In genomic region chr4:77009511-77010120, GRCh38 we compare ENCODE assay signal across 25 cellular contexts.
DNase-seq lines count a peak whose midpoint lies in the region; ATAC-seq and TF ChIP-seq lines count a peak whose summit lies in the region.
"Had no signal": no experiment of that assay in that cellular context is flagged by ENCODE, and none has a peak within 500 bp of the region (broad histone marks: within the 10 kb centered on the region; RNA-seq: fewer than 3 reads in every experiment).

No MANE protein-coding gene starts in this region.

- peaks cover 10% of the 10 kb centered on the region; the same call in 1 of the 2 replicates for H3K36me3 ChIP-seq in ACC112 (ENCODE audit: insufficient read depth, low read length)
- peaks cover 32% of the 10 kb centered on the region for H3K36me3 ChIP-seq in brain microvascular endothelial cell (replicated peaks)
- H3K36me3 ChIP-seq in effector memory CD4-positive, alpha-beta T cell (ENCODE audit: control insufficient read depth, insufficient read depth, low read length) = no peaks in the 10 kb centered on the region

- H3K27me3 Mint-ChIP-seq in HFFc6 (ENCODE audit: insufficient read depth) = peaks cover 3% of the 10 kb centered on the region
- no peaks in the 10 kb centered on the region for H3K27me3 Mint-ChIP-seq in mesothelial cell of epicardium (ENCODE audit: low read depth)

- in situ Hi-C loops in brain microvascular endothelial cell (cut with HindIII; ENCODE audit: low pct_ligation_motif_present, low sequenced_read_pairs) = no loop called here

- H3K4me3 Mint-ChIP-seq in HFFc6 = peak overlapping the region; percentile 49
- H3K4me3 Mint-ChIP-seq in mesothelial cell of epicardium = no peak overlapping the region
- H3K4me3 Mint-ChIP-seq: activated CD4-positive, alpha-beta T cell treated with anti-CD3 and anti-CD28 coated beads, Interleukin-2, amount 10 ng/mL, durations not matched to agents 24 days and 14 days; activated naive CD4-positive, alpha-beta T cell treated with anti-CD3 and anti-CD28 coated beads for 36 hours; activated T-cell treated with anti-CD3 and anti-CD28 coated beads, Interleukin-2, amount 50 U/mL, for 72 hours had no signal

- H3K4me1 Mint-ChIP-seq in HFFc6 (ENCODE audit: low read depth) (peaks cover 98% of the 10 kb centered on the region), mesothelial cell of epicardium (peaks cover 30% of the 10 kb centered on the region)

- no peak overlapping the region for H2AFZ ChIP-seq in ACC112 (ENCODE audit: low read length, unreplicated experiment)
- H2AFZ ChIP-seq: parathyroid adenoma had no signal

- TF ChIP-seq CTCF in HFFc6 (IDR thresholded peaks at IDR 0.05) (no peak), brain microvascular endothelial cell (IDR thresholded peaks at IDR 0.05; ENCODE audit: low read depth, low read length, missing control alignments) (no peak), mesothelial cell of epicardium (IDR thresholded peaks at IDR 0.05; ENCODE audit: unreplicated experiment) (no peak)

- no peak for ATAC-seq in HG03354 (IDR thresholded peaks at IDR 0.05; ENCODE audit: poor library complexity, severe bottlenecking, unreplicated experiment)
- ATAC-seq: activated T-cell treated with anti-CD3 and anti-CD28 coated beads, Interleukin-2, amount 50 U/mL, for 72 hours; right cardiac atrium had no signal

- H3K4me3 ChIP-seq in ACC112 (ENCODE audit: low read depth, low read length) = no peak overlapping the region
- H3K4me3 ChIP-seq in brain microvascular endothelial cell (ENCODE audit: low read depth, low read length) = no peak overlapping the region
- no peak overlapping the region for H3K4me3 ChIP-seq in effector memory CD4-positive, alpha-beta T cell (ENCODE audit: insufficient read depth, low read depth, low read length, poor library complexity, severe bottlenecking)
- H3K4me3 ChIP-seq: ascending aorta, esophagus squamous epithelium had no signal

- no peaks in the 10 kb centered on the region for H3K9me3 ChIP-seq in effector memory CD4-positive, alpha-beta T cell (ENCODE audit: control insufficient read depth, low read length)
- H3K9me3 ChIP-seq: ascending aorta, BE2C, esophagus squamous epithelium had no signal

- peaks cover 12% of the 10 kb centered on the region for H3K79me2 ChIP-seq in ACC112 (ENCODE audit: control insufficient read depth, insufficient read depth, low read length, unreplicated experiment)
- H3K79me2 ChIP-seq: parathyroid adenoma had no signal

- H3K27ac ChIP-seq in ACC112 (ENCODE audit: low read depth, low read length) (peak overlapping the region; percentile 96; the same call in 1 of the 2 replicates), brain microvascular endothelial cell (peak overlapping the region; percentile 62)
- no peak overlapping the region for H3K27ac ChIP-seq in effector memory CD4-positive, alpha-beta T cell (ENCODE audit: insufficient read depth, low read length, poor library complexity, severe bottlenecking)
- H3K27ac ChIP-seq: esophagus squamous epithelium, KMS-11, parathyroid adenoma had no signal

- peaks cover 59% of the 10 kb centered on the region for H3K4me1 ChIP-seq in ACC112 (ENCODE audit: control insufficient read depth, insufficient read depth, low read length, unreplicated experiment)
- H3K4me1 ChIP-seq in effector memory CD4-positive, alpha-beta T cell (ENCODE audit: control insufficient read depth, insufficient read depth, low read length, poor library complexity, severe bottlenecking) = peaks cover 29% of the 10 kb centered on the region
- H3K4me1 ChIP-seq: BE2C, parathyroid adenoma had no signal

- peaks cover 81% of the 10 kb centered on the region for H3K36me3 Mint-ChIP-seq in HFFc6 (ENCODE audit: low read depth)
- H3K36me3 Mint-ChIP-seq in mesothelial cell of epicardium = peaks cover 10% of the 10 kb centered on the region

- H3K27me3 ChIP-seq in ACC112 (ENCODE audit: insufficient read depth, low read length) (no peaks in the 10 kb centered on the region), brain microvascular endothelial cell (replicated peaks) (no peaks in the 10 kb centered on the region)
- no peaks in the 10 kb centered on the region for H3K27me3 ChIP-seq in effector memory CD4-positive, alpha-beta T cell (replicated peaks; ENCODE audit: control insufficient read depth, insufficient read depth, low read length, poor library complexity, severe bottlenecking)
- H3K27me3 ChIP-seq: ascending aorta, BE2C, esophagus squamous epithelium had no signal

- H3K27ac Mint-ChIP-seq in HFFc6 (peak overlapping the region; percentile 78), mesothelial cell of epicardium (peak overlapping the region; percentile 26)
- H3K27ac Mint-ChIP-seq: activated CD4-positive, alpha-beta T cell treated with anti-CD3 and anti-CD28 coated beads, Interleukin-2, amount 10 ng/mL, durations not matched to agents 24 days and 14 days; activated naive CD4-positive, alpha-beta T cell treated with anti-CD3 and anti-CD28 coated beads for 36 hours; activated T-cell treated with anti-CD3 and anti-CD28 coated beads, Interleukin-2, amount 50 U/mL, for 72 hours had no signal

- H3K9me3 Mint-ChIP-seq in HFFc6 (no peaks in the 10 kb centered on the region), mesothelial cell of epicardium (no peaks in the 10 kb centered on the region)
- H3K9me3 Mint-ChIP-seq: activated CD4-positive, alpha-beta T cell treated with anti-CD3 and anti-CD28 coated beads, Interleukin-2, amount 10 ng/mL, durations not matched to agents 24 days and 14 days; activated naive CD4-positive, alpha-beta T cell treated with anti-CD3 and anti-CD28 coated beads for 36 hours; activated T-cell treated with anti-CD3 and anti-CD28 coated beads, Interleukin-2, amount 50 U/mL, for 72 hours had no signal

- DNase-seq in HFFc6 (no peak), brain microvascular endothelial cell (no peak), mesothelial cell of epicardium (ENCODE audit: low spot score in 2 of 2, unreplicated experiment in 2 of 2) (no peak), HPDE6-E6E7 (ENCODE audit: extremely low spot score) (no peak)
- no peak for DNase-seq in effector memory CD4-positive, alpha-beta T cell
- no peak for DNase-seq in activated CD4-positive, CD25-positive, alpha-beta regulatory T cell (lab: John Stamatoyannopoulos, UW)
- DNase-seq: 8988T; activated CD4-positive, alpha-beta T cell treated with anti-CD3 and anti-CD28 coated beads, Interleukin-2, amount 10 ng/mL, durations not matched to agents 24 days and 14 days; activated naive CD4-positive, alpha-beta T cell treated with anti-CD3 and anti-CD28 coated beads for 36 hours; activated T-cell treated with anti-CD3 and anti-CD28 coated beads, Interleukin-2, amount 50 U/mL, for 72 hours; BE2C; effector CD8-positive, alpha-beta T cell; esophagus squamous epithelium; mammary epithelial cell; NCI-H187; NCI-H82; right cardiac atrium; SHP77; T-helper 1 cell; trophoblast cell had no signal
